21 cellular contexts compared by ENCODE assay signal in the genomic region with DNA sequence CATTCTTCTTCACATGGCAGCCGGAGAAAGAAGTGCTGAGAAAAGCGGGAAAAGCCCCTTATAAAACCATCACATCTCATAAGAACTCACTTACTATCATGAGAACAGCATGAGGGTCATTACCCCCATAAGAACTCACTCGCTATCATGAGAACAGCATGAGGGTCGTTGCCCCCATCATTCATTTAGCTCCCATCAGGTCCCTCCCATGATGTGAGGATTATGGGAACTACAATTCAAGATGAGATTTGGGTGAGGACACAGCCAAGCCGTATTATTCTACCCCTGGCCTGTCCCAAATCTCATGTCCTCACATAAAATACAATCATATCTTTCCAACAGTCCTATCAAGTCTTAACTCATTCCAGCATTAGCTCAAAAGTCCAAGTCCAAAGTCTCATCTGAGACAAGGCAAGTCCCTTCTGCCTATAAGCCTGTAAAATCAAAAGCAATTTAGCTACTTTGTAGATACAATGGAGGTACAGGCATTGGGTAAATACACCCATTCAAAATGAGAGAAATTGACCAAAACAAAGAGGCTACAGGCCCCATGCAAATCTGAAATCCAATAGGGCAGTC.
DNase-seq lines count a peak whose midpoint lies in the region; ATAC-seq and TF ChIP-seq lines count a peak whose summit lies in the region.
"Had no signal": no experiment of that assay in that cellular context is flagged by ENCODE, and none has a peak within 500 bp of the region (broad histone marks: within the 10 kb centered on the region; RNA-seq: fewer than 3 reads in every experiment).

No MANE protein-coding gene starts in this region.

- H3K4me3 ChIP-seq in ACC112 (ENCODE audit: low read depth, low read length) (no peak overlapping the region; the same call in 1 of the 2 replicates), lower lobe of right lung (no peak overlapping the region), spleen (no peak overlapping the region)
- H3K4me3 ChIP-seq: SJSA1 had no signal

- intact Hi-C loops in lower lobe of right lung (cut with DNase I) = no loop called here
- intact Hi-C loops in spleen (cut with DNase I; ENCODE audit: low total_unique reads) = no loop called here

- H3K4me1 Mint-ChIP-seq in naive thymus-derived CD8-positive, alpha-beta T cell = no peaks in the 10 kb centered on the region
- H3K4me1 Mint-ChIP-seq: CD4-positive, CD25-positive, alpha-beta regulatory T cell; mesothelial cell of epicardium had no signal

- H3K27ac ChIP-seq in ACC112 (ENCODE audit: low read depth, low read length) (peak overlapping the region; percentile 89), caudate nucleus (ENCODE audit: low read depth, low read length) (peak overlapping the region; percentile 78), lower lobe of right lung (peak overlapping the region; percentile 68), spleen (peak overlapping the region in 7 of 8 donors; percentile 41 to 68 (median 59))

- ATAC-seq in lower lobe of right lung = no peak
- ATAC-seq in naive thymus-derived CD8-positive, alpha-beta T cell = no peak
- ATAC-seq: activated CD8-positive, alpha-beta T cell treated with anti-CD3 and anti-CD28 coated beads, Interleukin-2, amount 10 ng/mL, durations not matched to agents 7 days and 5 days; activated naive CD4-positive, alpha-beta T cell treated with anti-CD3 and anti-CD28 coated beads, Interleukin-2, amount 50 U/mL, for 72 hours; activated T-cell treated with anti-CD3 and anti-CD28 coated beads, Interleukin-2, amount 50 U/mL, for 72 hours had no signal

- peaks cover 39% of the 10 kb centered on the region for H3K4me1 ChIP-seq in ACC112 (ENCODE audit: control insufficient read depth, insufficient read depth, low read length, unreplicated experiment)
- peaks cover 21% of the 10 kb centered on the region for H3K4me1 ChIP-seq in lower lobe of right lung
- H3K4me1 ChIP-seq in spleen = peaks cover 0 to 6% (median 0%) of the 10 kb centered on the region in 6 donors

- H3K4me3 Mint-ChIP-seq in naive thymus-derived CD8-positive, alpha-beta T cell = no peak overlapping the region
- H3K4me3 Mint-ChIP-seq: activated CD8-positive, alpha-beta T cell treated with anti-CD3 and anti-CD28 coated beads, Interleukin-2, amount 10 ng/mL, durations not matched to agents 7 days and 5 days; activated T-cell treated with anti-CD3 and anti-CD28 coated beads, Interleukin-2, amount 50 U/mL, for 72 hours; CD4-positive, CD25-positive, alpha-beta regulatory T cell; mesothelial cell of epicardium had no signal

- H2AFZ ChIP-seq in ACC112 (ENCODE audit: low read length, unreplicated experiment) = peak overlapping the region; percentile 58

- H3K27ac Mint-ChIP-seq in naive thymus-derived CD8-positive, alpha-beta T cell = no peak overlapping the region
- H3K27ac Mint-ChIP-seq: activated CD8-positive, alpha-beta T cell treated with anti-CD3 and anti-CD28 coated beads, Interleukin-2, amount 10 ng/mL, durations not matched to agents 7 days and 5 days; activated naive CD4-positive, alpha-beta T cell treated with anti-CD3 and anti-CD28 coated beads, Interleukin-2, amount 50 U/mL, for 72 hours; activated T-cell treated with anti-CD3 and anti-CD28 coated beads, Interleukin-2, amount 50 U/mL, for 72 hours; CD4-positive, CD25-positive, alpha-beta regulatory T cell; mesothelial cell of epicardium had no signal

- POLR2A ChIA-PET in naive thymus-derived CD8-positive, alpha-beta T cell (lab: Charles Lee) = no interaction called here
- POLR2A ChIA-PET in HEK293T (lab: Yijun Ruan, JAX) = no interaction called here

- no peak for TF ChIP-seq POLR2A in spleen (IDR thresholded peaks at IDR 0.05)

- no peaks in the 10 kb centered on the region for H3K79me2 ChIP-seq in ACC112 (ENCODE audit: control insufficient read depth, insufficient read depth, low read length, unreplicated experiment)

- H3K27me3 Mint-ChIP-seq in naive thymus-derived CD8-positive, alpha-beta T cell = peaks cover 0 to 2% (median under 1%) of the 10 kb centered on the region in 5 donors

- H3K9me3 ChIP-seq in lower lobe of right lung (no peaks in the 10 kb centered on the region), spleen (peaks cover 0 to 8% (median 5%) of the 10 kb centered on the region in 8 donors)

- H3K36me3 Mint-ChIP-seq in naive thymus-derived CD8-positive, alpha-beta T cell = peaks cover 0 to 2% (median 0%) of the 10 kb centered on the region in 3 donors
- H3K36me3 Mint-ChIP-seq: activated naive CD4-positive, alpha-beta T cell treated with anti-CD3 and anti-CD28 coated beads, Interleukin-2, amount 50 U/mL, for 72 hours; CD4-positive, CD25-positive, alpha-beta regulatory T cell; mesothelial cell of epicardium had no signal

- H3K36me3 ChIP-seq in ACC112 (ENCODE audit: insufficient read depth, low read length) = no peaks in the 10 kb centered on the region
- H3K36me3 ChIP-seq in lower lobe of right lung = no peaks in the 10 kb centered on the region
- no peaks in the 10 kb centered on the region for H3K36me3 ChIP-seq in spleen
- H3K36me3 ChIP-seq: SJSA1 had no signal

- CTCF ChIA-PET in HEK293T (lab: Yijun Ruan, JAX) = no interaction called here

- WGBS in spleen, 5 donors = 53 to 74% (median 67%) methylated on average over 5 of the region's 5 CpGs

- DNase-seq in caudate nucleus (lab: John Stamatoyannopoulos, UW) (no peak), lower lobe of right lung (no peak), spleen (no peak), C1 segment of cervical spinal cord (lab: John Stamatoyannopoulos, UW) (no peak), HEK293T (ENCODE audit: extremely low spot score) (no peak)
- DNase-seq in stimulated activated CD4-positive, alpha-beta T cell treated with anti-CD3 and anti-CD28 coated beads, Interleukin-1b, Interleukin-23, amount 100 ng/mL, for 48 hours = no peak
- DNase-seq in naive thymus-derived CD8-positive, alpha-beta T cell = no peak
- DNase-seq: activated CD4-positive, CD25-positive, alpha-beta regulatory T cell; activated CD8-positive, alpha-beta T cell treated with anti-CD3 and anti-CD28 coated beads, Interleukin-2, amount 10 ng/mL, durations not matched to agents 7 days and 5 days; activated T-cell treated with anti-CD3 and anti-CD28 coated beads, Interleukin-2, amount 50 U/mL, for 72 hours; CD4-positive, CD25-positive, alpha-beta regulatory T cell; DMS53; glutamatergic neuron; Kasumi-1; NCI-H526; retina; stimulated activated CD4-positive, alpha-beta T cell treated with anti-CD3 and anti-CD28 coated beads, Interleukin-2, amount 100 ng/mL, for 48 hours had no signal

- H3K9me3 Mint-ChIP-seq in naive thymus-derived CD8-positive, alpha-beta T cell = peaks cover 0 to 6% (median 4%) of the 10 kb centered on the region in 9 donors
- H3K9me3 Mint-ChIP-seq: activated naive CD4-positive, alpha-beta T cell treated with anti-CD3 and anti-CD28 coated beads, Interleukin-2, amount 50 U/mL, for 72 hours had no signal

- TF ChIP-seq CTCF in lower lobe of right lung (IDR thresholded peaks at IDR 0.05) (no peak), spleen (IDR thresholded peaks at IDR 0.05 in 8 of 11, conservative IDR thresholded peaks at IDR 0.05 in 3 of 11) (no peak)

- H3K27me3 ChIP-seq in ACC112 (ENCODE audit: insufficient read depth, low read length) (no peaks in the 10 kb centered on the region), lower lobe of right lung (ENCODE audit: low read depth) (no peaks in the 10 kb centered on the region), spleen (replicated peaks in 1 of 7) (no peaks in the 10 kb centered on the region)
- H3K27me3 ChIP-seq: SJSA1 had no signal

TF ChIP-seq in HEK293T, 16 proteins besides CTCF, POLR2A, EP300 and RAD21:
- TF ChIP-seq HDGF (IDR thresholded peaks at IDR 0.05; ENCODE audit: borderline replicate concordance) = no peak
- TF ChIP-seq FOXK2 (IDR thresholded peaks at IDR 0.05) = no peak
- no peak for TF ChIP-seq BHLHE40 (IDR thresholded peaks at IDR 0.05; ENCODE audit: borderline replicate concordance)
- TF ChIP-seq NFRKB (IDR thresholded peaks at IDR 0.05) = no peak
- no peak for TF ChIP-seq FOXA1 (IDR thresholded peaks at IDR 0.05)
- TF ChIP-seq ZNF384 (IDR thresholded peaks at IDR 0.05) = no peak
- TF ChIP-seq, protein P1, sequence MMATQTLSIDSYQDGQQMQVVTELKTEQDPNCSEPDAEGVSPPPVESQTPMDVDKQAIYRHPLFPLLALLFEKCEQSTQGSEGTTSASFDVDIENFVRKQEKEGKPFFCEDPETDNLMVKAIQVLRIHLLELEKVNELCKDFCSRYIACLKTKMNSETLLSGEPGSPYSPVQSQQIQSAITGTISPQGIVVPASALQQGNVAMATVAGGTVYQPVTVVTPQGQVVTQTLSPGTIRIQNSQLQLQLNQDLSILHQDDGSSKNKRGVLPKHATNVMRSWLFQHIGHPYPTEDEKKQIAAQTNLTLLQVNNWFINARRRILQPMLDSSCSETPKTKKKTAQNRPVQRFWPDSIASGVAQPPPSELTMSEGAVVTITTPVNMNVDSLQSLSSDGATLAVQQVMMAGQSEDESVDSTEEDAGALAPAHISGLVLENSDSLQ (IDR thresholded peaks at IDR 0.05) = no peak
- no peak for TF ChIP-seq CTBP1 (IDR thresholded peaks at IDR 0.05; ENCODE audit: borderline replicate concordance)
- TF ChIP-seq TARDBP (IDR thresholded peaks at IDR 0.05) = no peak
- no peak for TF ChIP-seq SUZ12 (IDR thresholded peaks at IDR 0.05)
- TF ChIP-seq ELF4 (IDR thresholded peaks at IDR 0.05) = no peak
- TF ChIP-seq FOXM1 (IDR thresholded peaks at IDR 0.05; ENCODE audit: borderline replicate concordance) = no peak
- TF ChIP-seq SP1 (IDR thresholded peaks at IDR 0.05) = no peak
- no peak for TF ChIP-seq L3MBTL2 (conservative IDR thresholded peaks at IDR 0.05)
